ENCODE assay signal across 19 cellular contexts in genomic region chr5:118314936-118315335, GRCh38.
DNase-seq lines count a peak whose midpoint lies in the region; ATAC-seq, FAIRE-seq and TF ChIP-seq lines count a peak whose summit lies in the region.
"Had no signal": no experiment of that assay in that cellular context is flagged by ENCODE, and none has a peak within 500 bp of the region (broad histone marks: within the 10 kb centered on the region; RNA-seq: fewer than 3 reads in every experiment).

No MANE protein-coding gene starts in this region.

- FAIRE-seq in GM19239 (lab: Jason Lieb, UNC), result no peak
- FAIRE-seq: GM12892, H1, HTR-8/SVneo, K562 had no signal

- H3K9me3 Mint-ChIP-seq in mesothelial cell of epicardium, result peaks cover 8% of the 10 kb centered on the region

- H3K36me3 Mint-ChIP-seq in mesothelial cell of epicardium, result no peaks in the 10 kb centered on the region
- H3K36me3 Mint-ChIP-seq: CD14-positive monocyte; CD4-positive, alpha-beta memory T cell had no signal

- TF ChIP-seq CTCF in HFF-Myc (IDR thresholded peaks at IDR 0.05; ENCODE audit: low read depth, low read length, missing control alignments) (no peak), mesothelial cell of epicardium (IDR thresholded peaks at IDR 0.05; ENCODE audit: unreplicated experiment) (no peak)

- peak; percentile 1 for DNase-seq in HFF-Myc (ENCODE audit: extremely low read depth, low read depth)
- peak; percentile 1 for DNase-seq in brain pericyte (ENCODE audit: low read depth, low spot score)
- DNase-seq in fibroblast of peridontal ligament (ENCODE audit: extremely low read depth), result peak; percentile 60
- no peak for DNase-seq in mesothelial cell of epicardium (ENCODE audit: low spot score in 2 of 2, unreplicated experiment in 2 of 2)
- no peak for DNase-seq in activated CD4-positive, alpha-beta T cell treated with anti-CD3 and anti-CD28 coated beads for 1 hour
- no peak for DNase-seq in GM19239 (ENCODE audit: insufficient read length, low spot score)
- DNase-seq: AML-193; CD4-positive, alpha-beta memory T cell; DMS153; DMS79; GDM1; H9; IMR-90 had no signal

- H3K27me3 Mint-ChIP-seq in mesothelial cell of epicardium (ENCODE audit: low read depth), result no peaks in the 10 kb centered on the region
- H3K27me3 Mint-ChIP-seq: CD4-positive, alpha-beta memory T cell had no signal

- H3K27ac Mint-ChIP-seq in mesothelial cell of epicardium, result no peak overlapping the region
- H3K27ac Mint-ChIP-seq: CD14-positive monocyte; CD4-positive, alpha-beta memory T cell; H9 had no signal

- no peak overlapping the region for H3K4me3 Mint-ChIP-seq in mesothelial cell of epicardium
- H3K4me3 Mint-ChIP-seq: CD14-positive monocyte; CD4-positive, alpha-beta memory T cell; H9 had no signal

- ATAC-seq in HG03135 (IDR thresholded peaks at IDR 0.05; ENCODE audit: unreplicated experiment), result no peak
- ATAC-seq: K562 had no signal

- no peak overlapping the region for H3K4me3 ChIP-seq in HFF-Myc (replicated peaks; ENCODE audit: low read depth, low read length)
- H3K4me3 ChIP-seq: K562 had no signal

- H3K4me1 Mint-ChIP-seq in mesothelial cell of epicardium, result peaks cover 22% of the 10 kb centered on the region
- H3K4me1 Mint-ChIP-seq: CD14-positive monocyte; CD4-positive, alpha-beta memory T cell had no signal

Comparison
In these comparisons a context has a peak if more than half of its experiments do, and no peak if none do; other contexts are left out.
1. DNase-seq: peak in HFF-Myc (single experiment), brain pericyte (single experiment) and fibroblast of peridontal ligament (single experiment); none in mesothelial cell of epicardium (0 of 2), activated CD4-positive, alpha-beta T cell treated with anti-CD3 and anti-CD28 coated beads for 1 hour (single experiment) and GM19239 (single experiment).